Comparison of ENCODE assay signal across 20 cellular contexts in the genomic region with DNA sequence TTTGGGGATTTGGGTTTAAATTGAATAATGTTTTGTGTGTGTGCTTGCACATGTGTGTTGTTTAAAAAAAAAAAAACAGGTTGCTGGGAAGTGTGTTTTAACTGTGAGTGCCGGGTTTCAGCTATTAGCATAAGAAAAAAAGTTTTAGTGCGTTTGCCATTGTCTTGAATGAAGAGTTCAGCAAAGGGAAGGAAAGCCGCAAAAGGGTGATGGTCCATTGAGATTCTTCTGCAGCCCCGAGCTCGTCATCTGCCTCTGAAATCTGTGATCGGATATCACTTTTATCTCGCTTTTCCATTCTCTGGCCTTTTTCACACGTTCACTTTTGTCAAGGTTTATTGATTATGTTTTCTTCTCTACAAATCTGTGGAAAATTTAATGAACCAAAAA. TPM values are rescaled to one million over a fixed set of nuclear protein-coding genes. Genes with fewer than 3 reads are reported as not detected.
DNase-seq lines count a peak whose midpoint lies in the region; ATAC-seq, FAIRE-seq and TF ChIP-seq lines count a peak whose summit lies in the region.
"Had no signal": no experiment of that assay in that cellular context is flagged by ENCODE, and none has a peak within 500 bp of the region (broad histone marks: within the 10 kb centered on the region; RNA-seq: fewer than 3 reads in every experiment).

No MANE protein-coding gene starts in this region.

- in situ Hi-C loops in HepG2 (cut with HindIII; ENCODE audit: extremely low pct_ligation_motif_present, low pct_unique_long_range_greater_than_20kb), result no loop called here

- no peak overlapping the region for H3K9ac ChIP-seq in HepG2 (ENCODE audit: insufficient read depth, low read depth, low read length)
- H3K9ac ChIP-seq: KMS-11 had no signal

- H3K4me1 Mint-ChIP-seq in type B pancreatic cell (ENCODE audit: unreplicated experiment), result peaks cover 47% of the 10 kb centered on the region

- H3K4me2 ChIP-seq in HepG2 (ENCODE audit: low read depth, low read length), result no peak overlapping the region
- H3K4me2 ChIP-seq: KMS-11 had no signal

- H3K36me3 ChIP-seq in HepG2 (replicated peaks in 1 of 2; ENCODE audit: control insufficient read depth in 1 of 2, insufficient read depth in 2 of 2, low read length in 2 of 2) (no peaks in the 10 kb centered on the region), right lobe of liver (no peaks in the 10 kb centered on the region), mesodermal cell (ENCODE audit: control insufficient read depth, insufficient read depth, low read length) (no peaks in the 10 kb centered on the region), psoas muscle (ENCODE audit: insufficient read depth in 1 of 2, low read depth in 1 of 2) (no peaks in the 10 kb centered on the region)
- H3K36me3 ChIP-seq: heart left ventricle had no signal

- H3K4me3 Mint-ChIP-seq in type B pancreatic cell, result peak overlapping the region; percentile 89
- H3K4me3 Mint-ChIP-seq: naive thymus-derived CD8-positive, alpha-beta T cell had no signal

- TF ChIP-seq CTCF in HepG2 (CRISPR knock-in tag; IDR thresholded peaks at IDR 0.05), result no peak
- no peak for TF ChIP-seq CTCF in right lobe of liver (IDR thresholded peaks at IDR 0.05)
- no peak for TF ChIP-seq CTCF in choroid plexus epithelial cell (conservative IDR thresholded peaks at IDR 0.05; ENCODE audit: low read depth, low read length)
- TF ChIP-seq CTCF in type B pancreatic cell (conservative IDR thresholded peaks at IDR 0.05), result no peak
- TF ChIP-seq CTCF in psoas muscle (IDR thresholded peaks at IDR 0.05), result no peak

- 21% methylated on average over 8 of the region's 8 CpGs for WGBS in HepG2 (ENCODE audit: low lambda C conversion rate)
- WGBS in right lobe of liver (ENCODE audit: insufficient coverage, low coverage, low lambda C conversion rate, missing lambda C conversion rate), result 40% methylated on average over 8 of the region's 8 CpGs
- 0 to 8% methylated on average over 2 to 4 of the region's 8 CpGs for WGBS in mesodermal cell (ENCODE audit: insufficient coverage in 2 of 2), 2 experiments
- WGBS in psoas muscle, 3 donors, result 71 to 81% (median 75%) methylated on average over 8 of the region's 8 CpGs

- FAIRE-seq in HepG2 (lab: Jason Lieb, UNC), result no peak
- FAIRE-seq: TTC549 had no signal

- TF ChIP-seq EP300 in HepG2 (IDR thresholded peaks at IDR 0.05; ENCODE audit: low read depth in 2 of 2, low read length in 2 of 2) (no peak), HepG2 (CRISPR knock-in tag; IDR thresholded peaks at IDR 0.05; ENCODE audit: borderline replicate concordance) (no peak)

- peaks cover 18 to 98% of the 10 kb centered on the region in 2 experiments for H3K27me3 ChIP-seq in HepG2 (ENCODE audit: control insufficient read depth in 1 of 2, insufficient read depth in 2 of 2, low read length in 2 of 2)
- H3K27me3 ChIP-seq in right lobe of liver, result peaks cover 7 to 41% of the 10 kb centered on the region in 2 donors
- peaks cover 0 to 91% (median 37%) of the 10 kb centered on the region in 3 donors for H3K27me3 ChIP-seq in psoas muscle (ENCODE audit: insufficient read depth in 3 of 3, low read length in 2 of 3)

- no peaks in the 10 kb centered on the region for H3K9me3 Mint-ChIP-seq in type B pancreatic cell
- H3K9me3 Mint-ChIP-seq: naive thymus-derived CD8-positive, alpha-beta T cell had no signal

- TF ChIP-seq POLR2A in HepG2 (IDR thresholded peaks at IDR 0.05; ENCODE audit: insufficient read depth in 1 of 2, low read depth in 2 of 2, low read length in 2 of 2) (no peak), right lobe of liver (IDR thresholded peaks at IDR 0.05) (no peak)

- no TSS peak for BruUV-seq in HepG2 (replicated peaks; lab: Mats Ljungman, UMichigan)

- ATAC-seq in HepG2, result no peak
- ATAC-seq in right lobe of liver, result no peak
- ATAC-seq in psoas muscle, result no peak
- ATAC-seq: naive thymus-derived CD8-positive, alpha-beta T cell had no signal

- DNase-seq in HepG2 (ENCODE audit: low spot score) (no peak), right lobe of liver (no peak), choroid plexus epithelial cell (ENCODE audit: low read depth) (no peak), type B pancreatic cell (ENCODE audit: extremely low spot score, unreplicated experiment) (no peak), psoas muscle (no peak), HCEC 1CT (no peak), NCI-H1930 (lab: John Stamatoyannopoulos, UW) (no peak)
- DNase-seq: activated CD4-positive, alpha-beta T cell treated with anti-CD3 and anti-CD28 coated beads for 4 hours; activated T-cell treated with anti-CD3 and anti-CD28 coated beads for 4 hours; amygdala; C1 segment of cervical spinal cord; cerebellar nuclear complex; heart left ventricle; NCI-H2081 treated with DMSO at 0.1 percent for 48 hours; NCI-H510A treated with DMSO at 0.1 percent for 48 hours; substantia nigra had no signal

- H3K27me3 Mint-ChIP-seq in type B pancreatic cell, result peaks cover 52% of the 10 kb centered on the region

- CTCF ChIA-PET in HepG2 (lab: Yijun Ruan, JAX; ENCODE audit: low intra/inter-chr PET ratio, low total read pairs), result interaction anchor here (0.6 kb wide), 1 partner anchor 317 kb away, joined by 3 read pairs; no protein-coding TSS in a partner anchor

- H3K4me3 ChIP-seq in HepG2 (replicated peaks in 1 of 3; ENCODE audit: insufficient read depth in 1 of 3, low read depth in 2 of 3, low read length in 3 of 3) (no peak overlapping the region), right lobe of liver (no peak overlapping the region), choroid plexus epithelial cell (ENCODE audit: low read depth, low read length) (peak overlapping the region; percentile 62), mesodermal cell (ENCODE audit: extremely low read depth, insufficient read depth, low read length, poor library complexity, severe bottlenecking) (peak overlapping the region; percentile 36), psoas muscle (no peak overlapping the region)

- intact Hi-C loops in HepG2 (cut with micrococcal nuclease; ENCODE audit: unreplicated experiment) (no loop called here), right lobe of liver (cut with DNase I) (no loop called here), psoas muscle (cut with DNase I) (no loop called here)

- no peaks in the 10 kb centered on the region for H3K9me3 ChIP-seq in HepG2 (ENCODE audit: low read length)
- H3K9me3 ChIP-seq in right lobe of liver, result no peaks in the 10 kb centered on the region
- no peaks in the 10 kb centered on the region for H3K9me3 ChIP-seq in mesodermal cell (ENCODE audit: control insufficient read depth, low read length)
- H3K9me3 ChIP-seq in psoas muscle, result no peaks in the 10 kb centered on the region
- H3K9me3 ChIP-seq: heart left ventricle had no signal

- no peaks in the 10 kb centered on the region for H3K36me3 Mint-ChIP-seq in type B pancreatic cell
- H3K36me3 Mint-ChIP-seq: naive thymus-derived CD8-positive, alpha-beta T cell had no signal

- POLR2A ChIA-PET in HepG2 (lab: Yijun Ruan, JAX), result no interaction called here

- H2AFZ ChIP-seq in HepG2 (ENCODE audit: low read length), result no peak overlapping the region

- no peaks in the 10 kb centered on the region for H3K79me2 ChIP-seq in HepG2 (ENCODE audit: insufficient read depth, low read length)

- no peaks in the 10 kb centered on the region; the same call in 1 of the 2 replicates for H4K20me1 ChIP-seq in HepG2 (ENCODE audit: insufficient read depth, low read length)

- H3K27ac Mint-ChIP-seq in type B pancreatic cell, result no peak overlapping the region
- H3K27ac Mint-ChIP-seq: naive thymus-derived CD8-positive, alpha-beta T cell had no signal

- peaks cover 13% of the 10 kb centered on the region; the same call in 1 of the 2 replicates for H3K4me1 ChIP-seq in HepG2 (ENCODE audit: insufficient read depth, low read length)
- H3K4me1 ChIP-seq in right lobe of liver, result peaks cover 0 to 20% (median 3%) of the 10 kb centered on the region in 4 donors
- peaks cover 48% of the 10 kb centered on the region for H3K4me1 ChIP-seq in mesodermal cell (ENCODE audit: control insufficient read depth, insufficient read depth, low read length, poor library complexity, severe bottlenecking)
- H3K4me1 ChIP-seq in psoas muscle, result peaks cover 10% of the 10 kb centered on the region

- no peak for TF ChIP-seq RAD21 in HepG2 (CRISPR knock-in tag; IDR thresholded peaks at IDR 0.05)

- H3K27ac ChIP-seq in HepG2 (ENCODE audit: extremely low read length, insufficient read depth, low read length), result no peak overlapping the region
- no peak overlapping the region for H3K27ac ChIP-seq in right lobe of liver
- peak overlapping the region; percentile 94 for H3K27ac ChIP-seq in mesodermal cell (ENCODE audit: low read depth, low read length, severe bottlenecking)
- H3K27ac ChIP-seq in psoas muscle, result no peak overlapping the region
- H3K27ac ChIP-seq: KMS-11 had no signal

TF ChIP-seq in HepG2, 621 proteins besides CTCF, POLR2A, EP300 and RAD21 (continues in another document):
- no peak for TF ChIP-seq SALL1 (CRISPR knock-in tag; IDR thresholded peaks at IDR 0.05)

RNA-seq across cellular contexts. Expression of a gene that starts 4.7 kb away (rescaled TPM):
- total RNA-seq in HepG2 (2016; rRNA removed; fragmentation: Illumina TruSeq; extraction: Trizol) (not detected in 2 replicates), right lobe of liver (under 1 TPM; 0.09 to 0.73 (median 0.48) TPM), type B pancreatic cell (ENCODE audit: low replicate concordance) (10.5 and 28.6 TPM in 2 replicates), psoas muscle (1 to 10 TPM in 1 of 4 donors, under 1 TPM in 3; 0.66 to 2.4 (median 0.76) TPM)
- total RNA-seq in HepG2 (2016; cell fraction: cytosol; rRNA removed; fragmentation: Illumina TruSeq; extraction: Trizol; ENCODE audit: low read depth), result not detected in 2 replicates
- total RNA-seq in HepG2 (2016; cell fraction: insoluble cytoplasmic fraction; rRNA removed; fragmentation: Illumina TruSeq; extraction: Trizol), result not detected in 2 replicates
- total RNA-seq in HepG2 (2016; cell fraction: membrane; rRNA removed; fragmentation: Illumina TruSeq; extraction: Trizol), result not detected in 2 replicates
- total RNA-seq in HepG2 (2016; cell fraction: nucleus; rRNA removed; fragmentation: Illumina TruSeq; extraction: Trizol), result not detected in 2 replicates
- polyA plus RNA-seq in HepG2 (2011; rRNA removed) (not detected in 2 replicates), psoas muscle (under 1 TPM; 0.20 to 0.24 (median 0.22) TPM)
- not detected in 2 replicates for polyA plus RNA-seq in HepG2 (2011; cell fraction: cytosol; rRNA removed)
- polyA plus RNA-seq in HepG2 (2011; cell fraction: nucleus; rRNA removed), result not detected in 2 replicates
- polyA plus RNA-seq in HepG2 (2012), result not detected in 2 replicates
- polyA plus RNA-seq in HepG2 (2016; cell fraction: cytosol; fragmentation: Illumina TruSeq; extraction: Trizol; ENCODE audit: low read depth), result not detected in 2 replicates
- polyA plus RNA-seq in HepG2 (2016; cell fraction: insoluble cytoplasmic fraction; fragmentation: Illumina TruSeq; extraction: Trizol; ENCODE audit: low read depth), result not detected in 2 replicates
- not detected in 2 replicates for polyA plus RNA-seq in HepG2 (2016; cell fraction: membrane; fragmentation: Illumina TruSeq; extraction: Trizol; ENCODE audit: low read depth)
- not detected in 2 replicates for polyA plus RNA-seq in HepG2 (2016; cell fraction: nucleus; fragmentation: Illumina TruSeq; extraction: Trizol; ENCODE audit: insufficient read depth, low read depth)
- 0.98 TPM in 1 of 2 replicates, not detected in the other for polyA minus RNA-seq in HepG2 (2011; rRNA and poly(A)+ RNA removed; ENCODE audit: low replicate concordance)
- not detected in 2 replicates for polyA minus RNA-seq in HepG2 (2011; cell fraction: cytosol; rRNA and poly(A)+ RNA removed)
- polyA minus RNA-seq in HepG2 (2011; cell fraction: nucleus; rRNA and poly(A)+ RNA removed), result not detected in 2 replicates
- 20.8 TPM for polyA plus RNA-seq in mesodermal cell (2013, experiment 1 of 2)
- polyA plus RNA-seq in mesodermal cell (2013, experiment 2 of 2), result 16.2 TPM
- total RNA-seq: naive thymus-derived CD8-positive, alpha-beta T cell had no signal
- polyA plus RNA-seq: naive thymus-derived CD8-positive, alpha-beta T cell had no signal

Comparison
In these comparisons a context has a peak if more than half of its experiments do, and no peak if none do; other contexts are left out.
1. H3K4me3 ChIP-seq: peak in choroid plexus epithelial cell (single experiment) and mesodermal cell (single experiment); none in HepG2 (0 of 3), right lobe of liver (0 of 3) and psoas muscle (single experiment).